ENCODE assay signal across 11 cellular contexts in the genomic region with DNA sequence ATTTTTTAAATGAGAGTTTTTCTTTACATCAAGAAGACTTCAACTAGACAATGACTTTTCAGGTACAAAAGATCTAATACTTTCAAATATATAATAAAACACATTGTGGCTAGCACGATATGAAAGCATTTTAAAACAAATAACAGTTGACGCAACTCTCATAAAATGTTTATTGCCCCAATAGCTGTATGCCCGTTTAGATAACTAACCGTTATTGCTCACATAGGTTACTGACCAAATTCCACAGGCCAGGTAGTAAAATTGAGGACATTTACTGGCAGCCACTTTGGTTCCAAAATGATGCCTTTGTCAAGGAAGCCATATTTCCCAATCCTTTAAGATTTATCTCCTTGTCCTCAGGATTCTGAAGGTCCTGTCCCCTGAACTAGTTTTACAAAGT. TPM values are rescaled to one million over a fixed set of nuclear protein-coding genes. Genes with fewer than 3 reads are reported as not detected.
"Had no signal": no experiment of that assay in that cellular context is flagged by ENCODE, and none has a peak within 500 bp of the region (broad histone marks: within the 10 kb centered on the region; RNA-seq: fewer than 3 reads in every experiment).

No MANE protein-coding gene starts in this region.

- ATAC-seq: HCT116, HepG2 had no signal

- H3K27ac ChIP-seq: GM23248, HL-60 had no signal

- DNase-seq: GM23248, GOT3, H7, HFFc6, IMR-90 had no signal

- H3K9me3 ChIP-seq: HAP-1 had no signal

- FAIRE-seq: HepG2 had no signal

- H3K4me3 ChIP-seq: GM23248, HAP-1 had no signal

- H3K4me1 ChIP-seq: HAP-1 had no signal

- H3K36me3 ChIP-seq: HAP-1 had no signal

RNA-seq across cellular contexts. Expression of a gene that starts 2.9 kb away (rescaled TPM):
- total RNA-seq: GM23248, H4, H7, HepG2, HFFc6, HT1080, IMR-90 had no signal
- polyA plus RNA-seq: GM23248, HepG2, IMR-90 had no signal

RNA-seq across cellular contexts. Expression of a gene that starts 29.6 kb away (rescaled TPM):
- total RNA-seq: GM23248, HepG2, HFFc6, HT1080, IMR-90 had no signal
- polyA plus RNA-seq: GM23248, HepG2, IMR-90 had no signal
